ENCODE assay signal across 10 cellular contexts in the genomic region with DNA sequence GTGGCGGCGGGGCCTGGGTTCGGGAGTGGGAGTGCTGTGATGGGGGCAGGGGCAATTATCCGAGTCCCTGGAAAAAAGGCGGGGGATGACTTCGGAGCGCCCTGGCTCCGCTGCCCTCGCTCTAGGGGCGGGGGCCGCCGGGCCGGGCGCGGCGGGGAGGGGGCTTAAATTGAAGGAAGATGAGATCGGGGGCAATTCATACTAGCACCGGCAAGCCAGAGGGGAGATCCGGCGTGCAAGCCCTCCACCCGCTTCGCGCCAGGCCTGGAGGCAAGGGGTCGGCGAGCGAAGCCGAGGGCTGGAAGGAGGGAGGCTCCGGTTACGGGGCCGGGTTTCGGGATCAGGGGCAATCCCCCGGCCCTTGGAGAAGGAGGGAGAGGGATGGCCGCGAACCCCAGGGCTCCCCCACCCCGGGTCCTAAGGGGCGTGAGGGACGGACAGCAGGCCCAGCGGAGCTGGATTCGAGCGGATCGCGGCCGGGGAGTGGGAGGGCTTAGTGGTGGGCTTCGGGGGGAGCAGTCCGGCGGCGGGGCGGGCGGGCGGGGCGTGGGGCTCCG. TPM values are rescaled to one million over a fixed set of nuclear protein-coding genes. Genes with fewer than 3 reads are reported as not detected.
DNase-seq lines count a peak whose midpoint lies in the region; ATAC-seq, FAIRE-seq and TF ChIP-seq lines count a peak whose summit lies in the region.
"Had no signal": no experiment of that assay in that cellular context is flagged by ENCODE, and none has a peak within 500 bp of the region (broad histone marks: within the 10 kb centered on the region; RNA-seq: fewer than 3 reads in every experiment).

No MANE protein-coding gene starts in this region.

- no peaks in the 10 kb centered on the region for H3K27me3 ChIP-seq in MM.1S (replicated peaks; ENCODE audit: insufficient read depth, low read length)
- no peaks in the 10 kb centered on the region for H3K27me3 ChIP-seq in left ventricle myocardium inferior (ENCODE audit: low read depth)
- H3K27me3 ChIP-seq in small intestine (ENCODE audit: control insufficient read depth in 2 of 2, insufficient read depth in 2 of 2, low read length in 2 of 2): no peaks in the 10 kb centered on the region

- no peaks in the 10 kb centered on the region for H3K79me2 ChIP-seq in MM.1S (ENCODE audit: low read length)

- H3K4me3 ChIP-seq in MM.1S (ENCODE audit: low read length) (no peak overlapping the region), left ventricle myocardium inferior (no peak overlapping the region), small intestine (ENCODE audit: low read depth in 1 of 2, low read length in 2 of 2) (peak overlapping the region in 1 of 2 donors; percentile 50)

- no peak overlapping the region for H3K4me2 ChIP-seq in MM.1S (ENCODE audit: low read depth, low read length)

- H3K27ac ChIP-seq in MM.1S (ENCODE audit: low read length): no peak overlapping the region
- peak overlapping the region; percentile 23 for H3K27ac ChIP-seq in left ventricle myocardium inferior (replicated peaks)
- H3K27ac ChIP-seq in small intestine (ENCODE audit: low read depth in 1 of 2, low read length in 1 of 2): peak overlapping the region in 1 of 2 donors; percentile 16

- 0 out of 2 replicates have a peak overlapping the region, but pooled peaks have one; percentile 38 for H2AFZ ChIP-seq in MM.1S (ENCODE audit: low read length)

- no peaks in the 10 kb centered on the region for H3K9me2 ChIP-seq in MM.1S (replicated peaks; ENCODE audit: insufficient read depth, low read length)

- no peak overlapping the region for H3K27ac Mint-ChIP-seq in natural killer cell treated with Interleukin-12 subunit alpha and Interleukin-12 subunit beta and Interleukin-15 and Interleukin-18, amount 100 ng/mL, for 72 hours

- no peak for ATAC-seq in natural killer cell treated with Interleukin-12 subunit alpha and Interleukin-12 subunit beta and Interleukin-15 and Interleukin-18, amount 100 ng/mL, for 72 hours
- ATAC-seq in GM21447 (IDR thresholded peaks at IDR 0.05; ENCODE audit: unreplicated experiment) (no peak), GM18861 (IDR thresholded peaks at IDR 0.05; ENCODE audit: unreplicated experiment) (no peak)

- no peak for FAIRE-seq in small intestine (lab: Jason Lieb, UNC)

- H3K27me3 Mint-ChIP-seq in natural killer cell treated with Interleukin-12 subunit alpha and Interleukin-12 subunit beta and Interleukin-15 and Interleukin-18, amount 100 ng/mL, for 72 hours: peaks cover 0 to 2% of the 10 kb centered on the region in 2 donors

- TF ChIP-seq CTCF in MM.1S (IDR thresholded peaks at IDR 0.05; ENCODE audit: low read length) (no peak), left ventricle myocardium inferior (IDR thresholded peaks at IDR 0.05; ENCODE audit: borderline replicate concordance) (no peak)

- 1 to 27% (median 9%) methylated on average over 13 to 47 of the region's 52 CpGs for WGBS in small intestine, 3 donors

- H3K36me3 Mint-ChIP-seq in natural killer cell treated with Interleukin-12 subunit alpha and Interleukin-12 subunit beta and Interleukin-15 and Interleukin-18, amount 100 ng/mL, for 72 hours: no peaks in the 10 kb centered on the region

- H3K36me3 ChIP-seq in MM.1S (replicated peaks; ENCODE audit: insufficient read depth, low read length) (no peaks in the 10 kb centered on the region), left ventricle myocardium inferior (no peaks in the 10 kb centered on the region), small intestine (ENCODE audit: control insufficient read depth in 2 of 2, insufficient read depth in 2 of 2, low read length in 2 of 2) (no peaks in the 10 kb centered on the region)

- intact Hi-C loops in left ventricle myocardium inferior (cut with micrococcal nuclease): no loop called here

- no peak overlapping the region for H3K4me3 Mint-ChIP-seq in natural killer cell treated with Interleukin-12 subunit alpha and Interleukin-12 subunit beta and Interleukin-15 and Interleukin-18, amount 100 ng/mL, for 72 hours

- H3F3A ChIP-seq in MM.1S (ENCODE audit: insufficient read depth, low read length): no peaks in the 10 kb centered on the region

- H4K20me1 ChIP-seq in MM.1S (ENCODE audit: insufficient read depth, low read length): no peaks in the 10 kb centered on the region

- no peaks in the 10 kb centered on the region for H3K4me1 ChIP-seq in MM.1S (ENCODE audit: low read length)
- peaks cover 9% of the 10 kb centered on the region for H3K4me1 ChIP-seq in left ventricle myocardium inferior
- H3K4me1 ChIP-seq in small intestine (ENCODE audit: control insufficient read depth in 2 of 2, insufficient read depth in 1 of 2, low read depth in 1 of 2, low read length in 1 of 2): no peaks in the 10 kb centered on the region

- H3K9me3 ChIP-seq in MM.1S (replicated peaks; ENCODE audit: insufficient read depth, low read length): no peaks in the 10 kb centered on the region
- no peaks in the 10 kb centered on the region for H3K9me3 ChIP-seq in left ventricle myocardium inferior (replicated peaks)
- H3K9me3 ChIP-seq in small intestine (ENCODE audit: control insufficient read depth, low read depth): no peaks in the 10 kb centered on the region

- peak; percentile 14 to 41 for DNase-seq in NCI-H524 (lab: John Stamatoyannopoulos, UW)
- DNase-seq in NCI-H524 treated with DMSO at 0.1 percent for 48 hours (lab: John Stamatoyannopoulos, UW): no peak
- DNase-seq in MM.1S: no peak
- no peak for DNase-seq in left ventricle myocardium inferior
- peak; percentile 1 for DNase-seq in small intestine
- DNase-seq in natural killer cell treated with Interleukin-12 subunit alpha and Interleukin-12 subunit beta and Interleukin-15 and Interleukin-18, amount 100 ng/mL, for 72 hours (ENCODE audit: low spot score): no peak
- DNase-seq: activated effector memory CD4-positive, alpha-beta T cell treated with Interleukin-2 at 50 U/mL for 16 hours; NCI-H526 treated with DMSO at 0.1 percent for 48 hours had no signal

- no peaks in the 10 kb centered on the region for H3K9me3 Mint-ChIP-seq in natural killer cell treated with Interleukin-12 subunit alpha and Interleukin-12 subunit beta and Interleukin-15 and Interleukin-18, amount 100 ng/mL, for 72 hours

- H3K9ac ChIP-seq in MM.1S (ENCODE audit: low read length): no peak overlapping the region

- peaks cover 13 to 15% of the 10 kb centered on the region in 2 donors for H3K4me1 Mint-ChIP-seq in natural killer cell treated with Interleukin-12 subunit alpha and Interleukin-12 subunit beta and Interleukin-15 and Interleukin-18, amount 100 ng/mL, for 72 hours (ENCODE audit: low read depth in 2 of 2)

RNA-seq across cellular contexts. Expression of a gene that starts 1.2 kb away (rescaled TPM):
- total RNA-seq in left ventricle myocardium inferior: 8.2 TPM
- 1 to 10 TPM; 1.8 to 4.5 (median 1.9) TPM for polyA plus RNA-seq in small intestine
- total RNA-seq in natural killer cell treated with Interleukin-12 subunit alpha and Interleukin-12 subunit beta and Interleukin-15 and Interleukin-18, amount 100 ng/mL, for 72 hours: 10 to 100 TPM in 1 of 2 donors, 1 to 10 TPM in 1; 9.9 to 18.8 TPM

Comparison
In these comparisons a context has a peak if more than half of its experiments do, and no peak if none do; other contexts are left out.
1. DNase-seq: peak in NCI-H524 (2 of 2) and small intestine (single experiment); none in NCI-H524 treated with DMSO at 0.1 percent for 48 hours (single experiment), MM.1S (single experiment), left ventricle myocardium inferior (single experiment) and natural killer cell treated with Interleukin-12 subunit alpha and Interleukin-12 subunit beta and Interleukin-15 and Interleukin-18, amount 100 ng/mL, for 72 hours (single experiment).